In the genomic region with DNA sequence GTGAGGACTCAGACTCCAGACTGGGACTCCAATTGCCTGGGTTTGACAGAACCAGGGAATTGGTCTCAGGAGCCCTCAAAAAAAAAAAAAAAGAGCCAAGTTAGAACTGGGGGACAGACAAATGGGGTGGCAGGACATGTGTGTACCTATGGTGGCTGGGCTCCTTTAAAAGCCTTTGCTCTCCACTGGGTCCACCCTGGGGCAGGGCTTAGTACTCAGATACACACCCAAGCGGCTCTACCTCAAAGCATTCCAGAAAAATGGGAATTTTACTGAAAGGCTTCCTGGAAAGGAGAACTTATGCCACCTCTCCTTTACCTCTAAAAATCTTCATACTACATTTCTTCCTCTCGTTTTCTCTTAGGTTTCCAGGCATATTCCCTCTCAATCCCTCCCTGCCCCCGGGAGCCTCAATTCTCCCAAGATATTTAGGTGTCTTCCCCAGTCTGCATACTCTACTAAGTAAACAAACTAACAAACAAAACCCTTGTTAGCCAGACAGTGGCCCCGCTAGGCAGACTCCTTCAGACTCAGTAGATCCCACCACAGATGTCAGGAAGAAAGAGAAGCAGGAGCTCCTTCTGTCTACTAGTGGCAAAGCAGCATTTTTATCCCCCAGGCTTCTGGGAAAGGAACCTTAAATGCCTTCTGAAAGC, we compare ENCODE assay signal across 8 cellular contexts. TPM values are rescaled to one million over a fixed set of nuclear protein-coding genes. Genes with fewer than 3 reads are reported as not detected.
DNase-seq lines count a peak whose midpoint lies in the region; ATAC-seq and TF ChIP-seq lines count a peak whose summit lies in the region.

No MANE protein-coding gene starts in this region.

- H4K20me1 ChIP-seq in DOHH2 (ENCODE audit: control insufficient read depth, insufficient read depth, low read depth, low read length) (no peaks in the 10 kb centered on the region), fibroblast of lung (ENCODE audit: control insufficient read depth, extremely low read depth, insufficient read depth, low read length) (no peaks in the 10 kb centered on the region)

- TF ChIP-seq CTCF in DOHH2 (IDR thresholded peaks at IDR 0.05; ENCODE audit: low read depth, low read length, poor library complexity, severe bottlenecking): no peak
- TF ChIP-seq CTCF in RWPE2 (IDR thresholded peaks at IDR 0.05; ENCODE audit: poor library complexity, severe bottlenecking): no peak
- no peak for TF ChIP-seq CTCF in fibroblast of lung (conservative IDR thresholded peaks at IDR 0.05 in 1 of 2, IDR thresholded peaks at IDR 0.05 in 1 of 2; ENCODE audit: low read depth in 1 of 2, low read length in 2 of 2)
- TF ChIP-seq CTCF in prostate gland (IDR thresholded peaks at IDR 0.05): no peak
- TF ChIP-seq CTCF in GM10266 (IDR thresholded peaks at IDR 0.05; ENCODE audit: control insufficient read depth, insufficient read depth, low read depth, missing control alignments): no peak

- H3K79me2 ChIP-seq in DOHH2 (ENCODE audit: control insufficient read depth, low read length) (peaks cover 38% of the 10 kb centered on the region), fibroblast of lung (ENCODE audit: control insufficient read depth, insufficient read depth, low read length) (peaks cover 35% of the 10 kb centered on the region)

- ATAC-seq in RWPE2 (ENCODE audit: low read depth): peak; percentile 24; the same call in 1 of the 3 replicates
- no peak for ATAC-seq in GM21737 (IDR thresholded peaks at IDR 0.05; ENCODE audit: unreplicated experiment)
- ATAC-seq in HG02885 (IDR thresholded peaks at IDR 0.05; ENCODE audit: poor library complexity, unreplicated experiment): no peak

- DNase-seq in RWPE2 (ENCODE audit: low spot score) (peak; percentile 22), fibroblast of lung (ENCODE audit: low read depth in 2 of 2) (no peak), prostate gland (ENCODE audit: low spot score) (no peak), GM10266 (ENCODE audit: extremely low spot score) (no peak), AG08395 (ENCODE audit: low spot score) (no peak)

- H3K4me3 ChIP-seq in DOHH2 (ENCODE audit: low read length): peak overlapping the region; percentile 95
- peak overlapping the region; percentile 100 for H3K4me3 ChIP-seq in RWPE2 (ENCODE audit: severe bottlenecking)
- H3K4me3 ChIP-seq in fibroblast of lung (replicated peaks in 1 of 4; ENCODE audit: control extremely low read depth in 1 of 4, insufficient read depth in 1 of 4, low read depth in 3 of 4, low read length in 4 of 4): peak overlapping the region; percentile 85 to 99 (median 94)
- peak overlapping the region; percentile 69 to 80 for H3K4me3 ChIP-seq in prostate gland

- H3K9me3 ChIP-seq in DOHH2 (ENCODE audit: control insufficient read depth, insufficient read depth, low read length): no peaks in the 10 kb centered on the region
- no peaks in the 10 kb centered on the region for H3K9me3 ChIP-seq in RWPE2 (ENCODE audit: severe bottlenecking)
- H3K9me3 ChIP-seq in fibroblast of lung (ENCODE audit: control insufficient read depth, insufficient read depth, low read depth, low read length): no peaks in the 10 kb centered on the region
- H3K9me3 ChIP-seq in prostate gland: no peaks in the 10 kb centered on the region

- H3K4me1 ChIP-seq in DOHH2 (ENCODE audit: control insufficient read depth, low read length): peaks cover 28% of the 10 kb centered on the region
- no peaks in the 10 kb centered on the region for H3K4me1 ChIP-seq in RWPE2 (ENCODE audit: insufficient read depth, poor library complexity, severe bottlenecking)
- peaks cover 2% of the 10 kb centered on the region for H3K4me1 ChIP-seq in fibroblast of lung (ENCODE audit: control insufficient read depth, extremely low read depth, insufficient read depth, low read length)
- H3K4me1 ChIP-seq in prostate gland (replicated peaks): no peaks in the 10 kb centered on the region

- H3K27ac ChIP-seq in DOHH2 (ENCODE audit: low read depth, low read length) (peak overlapping the region; percentile 39), RWPE2 (ENCODE audit: poor library complexity, severe bottlenecking) (peak overlapping the region; percentile 57), fibroblast of lung (ENCODE audit: insufficient read depth, low read length) (peak overlapping the region; percentile 92), prostate gland (peak overlapping the region; percentile 88 to 91)

- WGBS in prostate gland: 14% methylated on average over 4 of the region's 4 CpGs

- H3F3A ChIP-seq in DOHH2 (ENCODE audit: control insufficient read depth, insufficient read depth): peaks cover 5% of the 10 kb centered on the region; the same call in 1 of the 2 replicates

- peaks cover 36% of the 10 kb centered on the region for H3K36me3 ChIP-seq in DOHH2 (ENCODE audit: control insufficient read depth, low read length)
- peaks cover 43% of the 10 kb centered on the region for H3K36me3 ChIP-seq in RWPE2 (ENCODE audit: low read depth)
- H3K36me3 ChIP-seq in fibroblast of lung (ENCODE audit: control insufficient read depth, insufficient read depth, low read length): peaks cover 16% of the 10 kb centered on the region
- H3K36me3 ChIP-seq in prostate gland: peaks cover 0 to 9% of the 10 kb centered on the region in 2 donors

- intact Hi-C loops in prostate gland (cut with DNase I): loop anchor here (5.0 kb wide), 2 partner anchors 89 to 444 kb away; a partner anchor contains a TSS

- H3K9ac ChIP-seq in fibroblast of lung (ENCODE audit: insufficient read depth, low read length): peak overlapping the region; percentile 86

- H3K4me2 ChIP-seq in DOHH2 (ENCODE audit: low read length) (peak overlapping the region; percentile 81), fibroblast of lung (ENCODE audit: extremely low read depth, insufficient read depth, low read length) (peak overlapping the region; percentile 88)

- no peaks in the 10 kb centered on the region for H3K27me3 ChIP-seq in DOHH2 (ENCODE audit: control insufficient read depth, low read length)
- H3K27me3 ChIP-seq in RWPE2 (ENCODE audit: insufficient read depth, poor library complexity, severe bottlenecking): no peaks in the 10 kb centered on the region
- no peaks in the 10 kb centered on the region for H3K27me3 ChIP-seq in fibroblast of lung (ENCODE audit: control insufficient read depth, insufficient read depth, low read length)
- H3K27me3 ChIP-seq in prostate gland (replicated peaks; ENCODE audit: insufficient read depth): no peaks in the 10 kb centered on the region

- no peaks in the 10 kb centered on the region for H3K9me2 ChIP-seq in DOHH2 (replicated peaks; ENCODE audit: control insufficient read depth, low read length)

- H2AFZ ChIP-seq in fibroblast of lung (ENCODE audit: low read length): no peak overlapping the region

- no peak for TF ChIP-seq POLR2A in prostate gland (IDR thresholded peaks at IDR 0.05)

RNA-seq across cellular contexts. Expression of a gene that starts 0.8 kb away (rescaled TPM):
- total RNA-seq in fibroblast of lung (26.5 and 38.3 TPM in 2 replicates), prostate gland (10 to 100 TPM; 38.5 to 45.7 TPM)
- 26.8 and 28.2 TPM in 2 replicates for polyA plus RNA-seq in fibroblast of lung
- 33.6 and 41.3 TPM in 2 replicates for polyA plus RNA-seq in fibroblast of lung (2012)
- polyA minus RNA-seq in fibroblast of lung (ENCODE audit: low replicate concordance): 70.5 and 77.2 TPM in 2 replicates

RNA-seq across cellular contexts. Expression of a gene that starts 1.4 kb away (rescaled TPM):
- 11.3 and 13.4 TPM in 2 replicates for total RNA-seq in fibroblast of lung
- polyA plus RNA-seq in fibroblast of lung: 12.1 and 12.9 TPM in 2 replicates
- polyA plus RNA-seq in fibroblast of lung (2012): 10.2 and 10.3 TPM in 2 replicates
- polyA minus RNA-seq in fibroblast of lung (ENCODE audit: low replicate concordance): 56.7 and 83.1 TPM in 2 replicates
- 10 to 100 TPM in 1 of 2 donors, 1 to 10 TPM in 1; 9.4 to 24.8 TPM for total RNA-seq in prostate gland

RNA-seq across cellular contexts. Expression of a gene that starts 31.9 kb away (rescaled TPM):
- 608 and 824 TPM in 2 replicates for total RNA-seq in fibroblast of lung
- 1,148 and 4,435 TPM in 2 replicates for polyA plus RNA-seq in fibroblast of lung
- 941 and 3,722 TPM in 2 replicates for polyA plus RNA-seq in fibroblast of lung (2012)
- polyA minus RNA-seq in fibroblast of lung (ENCODE audit: low replicate concordance): 269 and 1,364 TPM in 2 replicates
- 1,000 to 10,000 TPM; 2,153 to 2,440 TPM for total RNA-seq in prostate gland

RNA-seq across cellular contexts. Expression of a gene that starts 52.6 kb away (rescaled TPM):
- total RNA-seq in fibroblast of lung (10.3 and 23.5 TPM in 2 replicates), prostate gland (100 to 1,000 TPM in 1 of 2 donors, 10 to 100 TPM in 1; 69.5 to 144 TPM)
- 24.3 and 27.2 TPM in 2 replicates for polyA plus RNA-seq in fibroblast of lung
- 32.9 and 42.1 TPM in 2 replicates for polyA plus RNA-seq in fibroblast of lung (2012)
- polyA minus RNA-seq in fibroblast of lung (ENCODE audit: low replicate concordance): 219 and 284 TPM in 2 replicates

Comparison
In these comparisons a context has a peak if more than half of its experiments do, and no peak if none do; other contexts are left out.
1. H3K27ac ChIP-seq: peak in every context shown above with its lines; median percentile 92 in fibroblast of lung; 90 in prostate gland; 57 in RWPE2; 39 in DOHH2.